22 cellular contexts compared by ENCODE assay signal in genomic region chr2:186241874-186242273, GRCh38.
"Had no signal": no experiment of that assay in that cellular context is flagged by ENCODE, and none has a peak within 500 bp of the region (broad histone marks: within the 10 kb centered on the region; RNA-seq: fewer than 3 reads in every experiment).

No MANE protein-coding gene starts in this region.

- H2AFZ ChIP-seq: PC-9 had no signal

- DNase-seq: activated CD4-positive, alpha-beta memory T cell treated with anti-CD3 and anti-CD28 coated beads for 36 hours; activated CD4-positive, alpha-beta T cell treated with anti-CD3 and anti-CD28 coated beads, Interleukin-2, amount 10 ng/mL, durations not matched to agents 7 days and 5 days; activated CD4-positive, CD25-positive, alpha-beta regulatory T cell; activated CD8-positive, alpha-beta memory T cell treated with anti-CD3 and anti-CD28 coated beads for 24 hours; activated naive CD4-positive, alpha-beta T cell; aorta; body of pancreas; central memory CD4-positive, alpha-beta T cell; MM.1S; NCI-H1105; NCI-H1436 treated with DMSO at 0.1 percent for 48 hours; NCI-H187; NCI-H2081; NCI-H446; NCI-H524; PC-9; SHP77 treated with DMSO at 0.1 percent for 48 hours; T-cell; T-helper 2 cell; T1000 had no signal

- H3K27ac Mint-ChIP-seq: activated CD4-positive, alpha-beta memory T cell treated with anti-CD3 and anti-CD28 coated beads for 36 hours; activated CD4-positive, alpha-beta T cell treated with anti-CD3 and anti-CD28 coated beads, Interleukin-2, amount 10 ng/mL, durations not matched to agents 7 days and 5 days; activated naive CD4-positive, alpha-beta T cell treated with anti-CD3 and anti-CD28 coated beads, Interleukin-2, amount 50 U/mL, for 24 hours; T-cell had no signal

- H3K4me1 Mint-ChIP-seq: activated CD4-positive, alpha-beta T cell treated with anti-CD3 and anti-CD28 coated beads, Interleukin-2, amount 10 ng/mL, durations not matched to agents 7 days and 5 days; activated naive CD4-positive, alpha-beta T cell treated with anti-CD3 and anti-CD28 coated beads, Interleukin-2, amount 50 U/mL, for 24 hours; T-cell had no signal

- H3K4me2 ChIP-seq: PC-9 had no signal

- H3K27me3 ChIP-seq: body of pancreas had no signal

- H3K9me3 ChIP-seq: body of pancreas had no signal

- H3K27me3 Mint-ChIP-seq: activated CD4-positive, alpha-beta memory T cell treated with anti-CD3 and anti-CD28 coated beads for 36 hours; activated CD4-positive, alpha-beta T cell treated with anti-CD3 and anti-CD28 coated beads, Interleukin-2, amount 10 ng/mL, durations not matched to agents 7 days and 5 days; activated naive CD4-positive, alpha-beta T cell treated with anti-CD3 and anti-CD28 coated beads, Interleukin-2, amount 50 U/mL, for 24 hours; T-cell had no signal

- H3K4me3 ChIP-seq: body of pancreas, coronary artery, PC-9 had no signal

- H3K4me3 Mint-ChIP-seq: activated CD4-positive, alpha-beta memory T cell treated with anti-CD3 and anti-CD28 coated beads for 36 hours; activated CD4-positive, alpha-beta T cell treated with anti-CD3 and anti-CD28 coated beads, Interleukin-2, amount 10 ng/mL, durations not matched to agents 7 days and 5 days; activated naive CD4-positive, alpha-beta T cell treated with anti-CD3 and anti-CD28 coated beads, Interleukin-2, amount 50 U/mL, for 24 hours; T-cell had no signal

- H3K4me1 ChIP-seq: body of pancreas had no signal

- H3K27ac ChIP-seq: body of pancreas, coronary artery, PC-9 had no signal

- H3K36me3 Mint-ChIP-seq: activated CD4-positive, alpha-beta memory T cell treated with anti-CD3 and anti-CD28 coated beads for 36 hours had no signal
